19 cellular contexts compared by ENCODE assay signal in the genomic region with DNA sequence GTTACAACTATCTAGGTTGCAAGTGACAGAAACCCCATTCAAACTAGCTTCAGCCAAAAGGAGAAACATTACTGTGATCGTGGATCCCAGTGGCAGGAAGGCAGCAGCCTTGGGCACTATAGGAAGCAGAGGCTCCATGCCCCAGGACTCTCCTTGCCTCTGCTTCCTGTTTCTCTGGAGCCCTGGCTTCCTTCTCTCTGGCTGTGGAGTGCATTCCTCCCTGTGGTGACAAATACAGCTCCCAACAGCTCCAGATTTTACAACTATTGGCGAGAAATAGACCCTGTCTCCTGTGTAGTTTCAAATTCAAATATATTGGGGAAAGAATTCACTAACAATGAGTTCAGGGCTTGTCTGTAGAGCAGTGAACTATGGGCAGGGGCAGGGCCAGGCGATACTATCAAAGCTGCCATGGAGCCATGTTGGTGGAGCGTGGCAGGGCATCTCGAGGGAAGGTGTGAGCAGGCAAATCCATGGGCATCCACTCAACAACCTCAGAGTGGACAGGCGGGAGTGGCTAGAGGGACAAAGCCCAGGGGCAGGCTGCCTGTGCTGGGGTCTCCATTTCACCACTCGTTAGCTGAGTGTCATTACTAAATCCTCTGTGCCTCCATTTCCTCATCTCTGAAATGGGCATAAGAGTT.
"Had no signal": no experiment of that assay in that cellular context is flagged by ENCODE, and none has a peak within 500 bp of the region (broad histone marks: within the 10 kb centered on the region; RNA-seq: fewer than 3 reads in every experiment).

No MANE protein-coding gene starts in this region.

- H3K27ac Mint-ChIP-seq: activated B cell treated with CpG ODN at 0.5 μM for 24 hours; activated CD4-positive, alpha-beta T cell treated with anti-CD3 and anti-CD28 coated beads, Interleukin-2, amount 10 ng/mL, durations not matched to agents 24 days and 14 days; endodermal cell; type B pancreatic cell had no signal

- H3K27me3 Mint-ChIP-seq: naive thymus-derived CD8-positive, alpha-beta T cell; type B pancreatic cell had no signal

- H3K4me1 ChIP-seq: breast epithelium, right atrium auricular region had no signal

- FAIRE-seq: islet of Langerhans had no signal

- H3K9me3 ChIP-seq: breast epithelium, right atrium auricular region had no signal

- DNase-seq: activated B cell treated with CpG ODN at 0.5 μM for 24 hours; activated CD4-positive, alpha-beta T cell treated with anti-CD3 and anti-CD28 coated beads, Interleukin-2, amount 10 ng/mL, durations not matched to agents 24 days and 14 days; activated naive CD4-positive, alpha-beta T cell; aorta; dorsolateral prefrontal cortex; endodermal cell; mammary epithelial cell; naive thymus-derived CD8-positive, alpha-beta T cell; nucleus accumbens; stimulated activated CD4-positive, alpha-beta T cell treated with anti-CD3 and anti-CD28 coated beads, Interleukin-4, amount 100 ng/mL, for 4 hours; stimulated activated CD8-positive, alpha-beta memory T cell treated with anti-CD3 and anti-CD28 coated beads, Interleukin-4, amount 100 ng/mL, for 48 hours; stimulated activated naive CD4-positive, alpha-beta T cell treated with Interleukin-2 at 50 U/mL for 16 hours; T-helper 2 cell had no signal

- H3K27ac ChIP-seq: breast epithelium, dorsolateral prefrontal cortex, right atrium auricular region, skin epidermis had no signal

- ATAC-seq: left lobe of liver; naive thymus-derived CD8-positive, alpha-beta T cell had no signal

- H3K4me1 Mint-ChIP-seq: activated B cell treated with CpG ODN at 0.5 μM for 24 hours had no signal

- H3K36me3 Mint-ChIP-seq: naive thymus-derived CD8-positive, alpha-beta T cell; type B pancreatic cell had no signal

- H3K27me3 ChIP-seq: breast epithelium, dorsolateral prefrontal cortex, right atrium auricular region had no signal

- H3K4me3 Mint-ChIP-seq: activated B cell treated with CpG ODN at 0.5 μM for 24 hours; activated CD4-positive, alpha-beta T cell treated with anti-CD3 and anti-CD28 coated beads, Interleukin-2, amount 10 ng/mL, durations not matched to agents 24 days and 14 days; endodermal cell; naive thymus-derived CD8-positive, alpha-beta T cell; type B pancreatic cell had no signal

- H3K9me3 Mint-ChIP-seq: activated B cell treated with CpG ODN at 0.5 μM for 24 hours; activated CD4-positive, alpha-beta T cell treated with anti-CD3 and anti-CD28 coated beads, Interleukin-2, amount 10 ng/mL, durations not matched to agents 24 days and 14 days; endodermal cell; naive thymus-derived CD8-positive, alpha-beta T cell had no signal

- H3K36me3 ChIP-seq: breast epithelium, right atrium auricular region had no signal

- H3K4me3 ChIP-seq: breast epithelium, dorsolateral prefrontal cortex, right atrium auricular region, skin epidermis had no signal
